26 cellular contexts compared by ENCODE assay signal in genomic region chr3:148953094-148953493, GRCh38.
"Had no signal": no experiment of that assay in that cellular context is flagged by ENCODE, and none has a peak within 500 bp of the region (broad histone marks: within the 10 kb centered on the region; RNA-seq: fewer than 3 reads in every experiment).

No MANE protein-coding gene starts in this region.

- H3K4me3 ChIP-seq: colonic mucosa, gastrocnemius medialis, hepatocyte, ovary, prostate gland, smooth muscle cell had no signal

- ATAC-seq: activated CD8-positive, alpha-beta T cell treated with anti-CD3 and anti-CD28 coated beads for 36 hours; activated T-cell treated with anti-CD3 and anti-CD28 coated beads, Interleukin-2, amount 50 U/mL, for 72 hours; gastrocnemius medialis; left cardiac atrium; left ventricle myocardium superior; T-helper 17 cell had no signal

- H3K4me1 ChIP-seq: colonic mucosa, prostate gland had no signal

- H3K9me3 ChIP-seq: colonic mucosa, gastrocnemius medialis, neutrophil, ovary, prostate gland had no signal

- H3K27ac ChIP-seq: colonic mucosa, gastrocnemius medialis, hepatocyte, neutrophil, ovary had no signal

- H3K27me3 ChIP-seq: colonic mucosa, gastrocnemius medialis, hepatocyte, neutrophil, ovary had no signal

- H3K36me3 ChIP-seq: colonic mucosa, gastrocnemius medialis, neutrophil, ovary, prostate gland had no signal

- DNase-seq: activated B cell treated with CpG ODN at 0.5 μM for 24 hours; activated CD4-positive, alpha-beta T cell treated with anti-CD3 and anti-CD28 coated beads, Interleukin-2, amount 50 U/mL, for 1 hour; activated CD8-positive, alpha-beta T cell treated with anti-CD3 and anti-CD28 coated beads for 36 hours; activated naive CD4-positive, alpha-beta T cell treated with Interleukin-2 at 50 U/mL for 16 hours; activated T-cell treated with anti-CD3 and anti-CD28 coated beads, Interleukin-2, amount 50 U/mL, for 72 hours; anterior cingulate cortex; colonic mucosa; effector CD8-positive, alpha-beta T cell; gastrocnemius medialis; glutamatergic neuron; islet precursor cell; left cardiac atrium; left ventricle myocardium superior; naive B cell; nephron progenitor cell; ovary; stimulated activated CD4-positive, alpha-beta T cell treated with anti-CD3 and anti-CD28 coated beads, Interleukin-15, amount 100 ng/mL, for 24 hours; stimulated activated CD4-positive, alpha-beta T cell treated with anti-CD3 and anti-CD28 coated beads, Interleukin-2, amount 100 ng/mL, for 24 hours; stimulated activated naive CD4-positive, alpha-beta T cell; T-helper 17 cell; T1000; trophoblast cell had no signal
